ENCODE assay signal across 8 cellular contexts in genomic region chr6:96837138-96837971, GRCh38. TPM values are rescaled to one million over a fixed set of nuclear protein-coding genes. Genes with fewer than 3 reads are reported as not detected.
A peak's percentile ranks its signal among the peaks of the same experiment; 100 is the strongest.
DNase-seq lines count a peak whose midpoint lies in the region; ATAC-seq, FAIRE-seq and TF ChIP-seq lines count a peak whose summit lies in the region.

GPR63 (minus strand) TSS chr6:96837477; CDS start chr6:96799731, 37,746 bp downstream.

- peaks cover 26% of the 10 kb centered on the region for H3K27me3 ChIP-seq in adipocyte (replicated peaks; ENCODE audit: control insufficient read depth, insufficient read depth, low read length)
- no peaks in the 10 kb centered on the region for H3K27me3 ChIP-seq in right atrium auricular region
- H3K27me3 ChIP-seq in aorta (ENCODE audit: control insufficient read depth in 1 of 2, insufficient read depth in 2 of 2, low read length in 1 of 2) = no peaks in the 10 kb centered on the region

- peak; percentile 73 for TF ChIP-seq POLR2A in H54 (IDR thresholded peaks at IDR 0.05; ENCODE audit: low read depth, low read length)

- peak; percentile 11 for DNase-seq in GM04503 (ENCODE audit: low read depth)
- peak; percentile 9 for DNase-seq in H54 (ENCODE audit: insufficient read length, low spot score)
- peak; percentile 78 for DNase-seq in LoVo (ENCODE audit: low spot score)
- DNase-seq in SKM-1 (lab: John Stamatoyannopoulos, UW; ENCODE audit: unreplicated experiment) = peak; percentile 87
- DNase-seq in adipocyte (ENCODE audit: low read depth) = peak; percentile 70
- DNase-seq in right atrium auricular region (ENCODE audit: low spot score) = no peak
- DNase-seq in putamen (ENCODE audit: low spot score) = peak; percentile 60
- DNase-seq in aorta = peak; percentile 70 to 92

- H3K27ac ChIP-seq in right atrium auricular region (peak within 1 kb of the TSS in 1 of 2 donors; percentile 7), aorta (ENCODE audit: low read depth in 1 of 2, low read length in 2 of 2) (peak within 1 kb of the TSS in 1 of 2 donors; percentile 4)

- no peak for FAIRE-seq in H54 (lab: Jason Lieb, UNC)

- H3K9me3 ChIP-seq in adipocyte (ENCODE audit: control insufficient read depth, low read length) = no peaks in the 10 kb centered on the region
- no peaks in the 10 kb centered on the region for H3K9me3 ChIP-seq in right atrium auricular region
- no peaks in the 10 kb centered on the region for H3K9me3 ChIP-seq in aorta (ENCODE audit: control insufficient read depth, low read length)

- H3K9ac ChIP-seq in adipocyte (ENCODE audit: low read length) = peak within 1 kb of the TSS; percentile 83

- H3K4me1 ChIP-seq in adipocyte (ENCODE audit: control insufficient read depth, insufficient read depth, low read length) (peaks cover 5% of the 10 kb centered on the region), right atrium auricular region (peaks cover 0 to 17% of the 10 kb centered on the region in 2 donors), aorta (ENCODE audit: control insufficient read depth in 1 of 2, insufficient read depth in 2 of 2, low read length in 2 of 2) (no peaks in the 10 kb centered on the region)

- H3K4me3 ChIP-seq in adipocyte (ENCODE audit: low read length) (peak within 1 kb of the TSS; percentile 88), right atrium auricular region (peak within 1 kb of the TSS; percentile 55 to 70), aorta (ENCODE audit: low read length in 2 of 2) (peak within 1 kb of the TSS; percentile 83 to 97)

- H3K36me3 ChIP-seq in adipocyte (ENCODE audit: control insufficient read depth, insufficient read depth, low read length, severe bottlenecking) = no peaks in the 10 kb centered on the region
- no peaks in the 10 kb centered on the region for H3K36me3 ChIP-seq in right atrium auricular region
- no peaks in the 10 kb centered on the region for H3K36me3 ChIP-seq in aorta (ENCODE audit: control insufficient read depth in 1 of 2, insufficient read depth in 2 of 2, low read length in 1 of 2)

- TF ChIP-seq CTCF in right atrium auricular region (IDR thresholded peaks at IDR 0.05) = no peak

- 0 to 1% methylated on average over 66 to 77 of the region's 77 CpGs for WGBS in aorta, 2 donors

- intact Hi-C loops in aorta (cut with DNase I) = loop anchor here (5.0 kb wide), 3 partner anchors 55 to 220 kb away; partner anchors contain the start of gene NDUFAF4 (in 1 of the 2)

- peak; percentile 92 for ATAC-seq in aorta (ENCODE audit: low FRiP score)

RNA-seq across cellular contexts. Expression of gene GPR63, which starts in this region (rescaled TPM):
- under 1 TPM; 0.37 to 0.86 TPM for total RNA-seq in right atrium auricular region
- 1 to 10 TPM; 1.4 to 3.6 TPM for total RNA-seq in aorta
- polyA plus RNA-seq in aorta = under 1 TPM; 0.63 to 0.77 TPM
